ENCODE assay signal across 10 cellular contexts in genomic region chr9:124217839-124218437, GRCh38. TPM values are rescaled to one million over a fixed set of nuclear protein-coding genes. Genes with fewer than 3 reads are reported as not detected.
DNase-seq lines count a peak whose midpoint lies in the region; ATAC-seq and TF ChIP-seq lines count a peak whose summit lies in the region.
"Had no signal": no experiment of that assay in that cellular context is flagged by ENCODE, and none has a peak within 500 bp of the region (broad histone marks: within the 10 kb centered on the region; RNA-seq: fewer than 3 reads in every experiment).

No MANE protein-coding gene starts in this region.

- peak overlapping the region; percentile 48 for H3K4me3 Mint-ChIP-seq in stimulated activated naive CD8-positive, alpha-beta T cell treated with anti-CD3 and anti-CD28 coated beads, Interleukin-15, Interleukin-2, amounts not matched to agents 100 ng/mL and 50 ng/mL, for 24 hours

- peak overlapping the region; percentile 94 for H3K27ac Mint-ChIP-seq in stimulated activated naive CD8-positive, alpha-beta T cell treated with anti-CD3 and anti-CD28 coated beads, Interleukin-15, Interleukin-2, amounts not matched to agents 100 ng/mL and 50 ng/mL, for 24 hours

- H3K36me3 Mint-ChIP-seq in stimulated activated naive CD8-positive, alpha-beta T cell treated with anti-CD3 and anti-CD28 coated beads, Interleukin-15, Interleukin-2, amounts not matched to agents 100 ng/mL and 50 ng/mL, for 24 hours (ENCODE audit: low read depth), result no peaks in the 10 kb centered on the region

- no peaks in the 10 kb centered on the region for H3K79me2 ChIP-seq in PC-3 (ENCODE audit: low read length)
- H3K79me2 ChIP-seq in hepatocyte, result no peaks in the 10 kb centered on the region

- 92% methylated on average over 8 of the region's 8 CpGs for WGBS in hepatocyte (ENCODE audit: low lambda C conversion rate, missing lambda C conversion rate)

- POLR2A ChIA-PET in PC-3 (lab: Charles Lee; ENCODE audit: unreplicated experiment), result no interaction called here

- H3K27ac ChIP-seq in PC-3 (ENCODE audit: low read length), result peak overlapping the region; percentile 49; the same call in 1 of the 2 replicates
- no peak overlapping the region for H3K27ac ChIP-seq in hepatocyte

- peaks cover 61% of the 10 kb centered on the region for H3K4me1 ChIP-seq in PC-3 (ENCODE audit: insufficient read depth, low read length)
- peaks cover 5% of the 10 kb centered on the region for H3K4me1 ChIP-seq in hepatocyte (ENCODE audit: insufficient read depth)

- H4K20me1 ChIP-seq in PC-3 (ENCODE audit: low read length) (no peaks in the 10 kb centered on the region), hepatocyte (ENCODE audit: insufficient read depth, poor library complexity, severe bottlenecking) (no peaks in the 10 kb centered on the region)

- H3K36me3 ChIP-seq in PC-3 (ENCODE audit: low read depth, low read length) (no peaks in the 10 kb centered on the region), hepatocyte (replicated peaks; ENCODE audit: insufficient read depth, low read depth) (no peaks in the 10 kb centered on the region)
- H3K36me3 ChIP-seq: pancreas had no signal

- H3K4me2 ChIP-seq in PC-3 (ENCODE audit: low read length) (peak overlapping the region; percentile 66; the same call in 1 of the 2 replicates), hepatocyte (no peak overlapping the region)

- intact Hi-C loops in PC-3 (cut with micrococcal nuclease), result no loop called here

- peaks cover 8% of the 10 kb centered on the region for H3F3A ChIP-seq in PC-3 (ENCODE audit: low read length, unreplicated experiment)

- peaks cover 74% of the 10 kb centered on the region for H3K4me1 Mint-ChIP-seq in stimulated activated naive CD8-positive, alpha-beta T cell treated with anti-CD3 and anti-CD28 coated beads, Interleukin-15, Interleukin-2, amounts not matched to agents 100 ng/mL and 50 ng/mL, for 24 hours (ENCODE audit: low read depth)

- H3K9me2 ChIP-seq in PC-3 (replicated peaks; ENCODE audit: low read length) (no peaks in the 10 kb centered on the region), hepatocyte (replicated peaks; ENCODE audit: insufficient read depth) (no peaks in the 10 kb centered on the region)

- BruUV-seq in PC-3 (replicated peaks; lab: Mats Ljungman, UMichigan), result no TSS peak

- no peak for ATAC-seq in stimulated activated naive CD8-positive, alpha-beta T cell treated with anti-CD3 and anti-CD28 coated beads, Interleukin-15, Interleukin-2, amounts not matched to agents 100 U/mL and 50 U/mL, for 24 hours
- ATAC-seq in PC-3, result no peak

- no peak overlapping the region for H3K9ac ChIP-seq in PC-3 (ENCODE audit: low read length)

- H3K9me3 ChIP-seq in PC-3 (ENCODE audit: low read length) (no peaks in the 10 kb centered on the region), hepatocyte (ENCODE audit: low read depth) (no peaks in the 10 kb centered on the region)
- H3K9me3 ChIP-seq: pancreas had no signal

- no peaks in the 10 kb centered on the region for H3K9me3 Mint-ChIP-seq in stimulated activated naive CD8-positive, alpha-beta T cell treated with anti-CD3 and anti-CD28 coated beads, Interleukin-15, Interleukin-2, amounts not matched to agents 100 ng/mL and 50 ng/mL, for 24 hours
- H3K9me3 Mint-ChIP-seq: T-helper 1 cell treated with Interleukin-12 subunit alpha and Interleukin-12 subunit beta and Interleukin-4 antibody, amounts not matched to agents 30 μg/mL and 1 μg/mL, for 36 hours had no signal

- no peaks in the 10 kb centered on the region for H3K27me3 ChIP-seq in PC-3 (ENCODE audit: low read length)
- no peaks in the 10 kb centered on the region for H3K27me3 ChIP-seq in hepatocyte
- H3K27me3 ChIP-seq: pancreas had no signal

- no peak overlapping the region for H3K4me3 ChIP-seq in PC-3 (ENCODE audit: low read length)
- no peak overlapping the region for H3K4me3 ChIP-seq in hepatocyte
- H3K4me3 ChIP-seq: pancreas had no signal

- CTCF ChIA-PET in PC-3 (lab: Charles Lee), result interaction anchor here (0.6 kb wide), 1 partner anchor 139 kb away, joined by 3 read pairs; no protein-coding TSS in a partner anchor

- DNase-seq in stimulated activated naive CD8-positive, alpha-beta T cell treated with anti-CD3 and anti-CD28 coated beads, Interleukin-15, Interleukin-2, amounts not matched to agents 100 U/mL and 50 U/mL, for 24 hours, result no peak
- DNase-seq in PC-3, result no peak
- peak; percentile 22 for DNase-seq in islet precursor cell
- DNase-seq in hepatocyte (ENCODE audit: low spot score), result no peak
- no peak for DNase-seq in AG08396 (ENCODE audit: low spot score)
- no peak for DNase-seq in AG08395 (ENCODE audit: low spot score)
- DNase-seq in HK-2 (ENCODE audit: unreplicated experiment), result no peak

- H3K27me3 Mint-ChIP-seq in stimulated activated naive CD8-positive, alpha-beta T cell treated with anti-CD3 and anti-CD28 coated beads, Interleukin-15, Interleukin-2, amounts not matched to agents 100 ng/mL and 50 ng/mL, for 24 hours, result no peaks in the 10 kb centered on the region

- H2AFZ ChIP-seq in PC-3 (ENCODE audit: low read length) (no peak overlapping the region), hepatocyte (no peak overlapping the region)

- TF ChIP-seq CTCF in PC-3 (conservative IDR thresholded peaks at IDR 0.05; ENCODE audit: low read depth, low read length), result no peak
- TF ChIP-seq CTCF in hepatocyte (IDR thresholded peaks at IDR 0.05; ENCODE audit: poor library complexity), result no peak

RNA-seq across cellular contexts. Expression of gene NEK6, which starts 39.8 kb away (rescaled TPM):
- total RNA-seq in PC-3 (2014; rRNA removed) (21.1 and 22.1 TPM in 2 replicates), hepatocyte (33.5 and 35.7 TPM in 2 replicates)
- 41.6 and 44.7 TPM in 2 replicates for polyA plus RNA-seq in hepatocyte
